Comparison of ENCODE assay signal across 14 cellular contexts in genomic region chr6:16321341-16321710, GRCh38.
A peak's percentile ranks its signal among the peaks of the same experiment; 100 is the strongest.
DNase-seq lines count a peak whose midpoint lies in the region; ATAC-seq, FAIRE-seq and TF ChIP-seq lines count a peak whose summit lies in the region.
"Had no signal": no experiment of that assay in that cellular context is flagged by ENCODE, and none has a peak within 500 bp of the region (broad histone marks: within the 10 kb centered on the region; RNA-seq: fewer than 3 reads in every experiment).

No MANE protein-coding gene starts in this region.

- intact Hi-C loops in dorsolateral prefrontal cortex (cut with DNase I) (loop anchor here in 1 of 2 donors (5.0 kb wide), 1 partner anchor 79 kb away; no protein-coding TSS in a partner anchor), psoas muscle (cut with DNase I) (loop anchor here in 1 of 2 donors (5.0 kb wide), 2 partner anchors 34 to 79 kb away; no protein-coding TSS in a partner anchor)
- intact Hi-C loops in activated T-helper 1 cell treated with anti-CD3 and anti-CD28 coated beads, Interleukin-12 subunit alpha, Interleukin-12 subunit beta, Interleukin-2, Interleukin-4 antibody, amounts not matched to agents 30 ng/mL and 10 ng/mL and 1 ng/mL, durations not matched to agents 14 hours and 24 hours and 36 hours (cut with micrococcal nuclease), result loop anchor here (2.0 to 10.0 kb wide), 8 partner anchors 83 to 1383 kb away; partner anchors contain the start of genes GMPR and NUP153

- WGBS in psoas muscle, 3 donors, result 74 to 83% (median 82%) methylated on average over 7 of the region's 7 CpGs

- no peak for ATAC-seq in CD4-positive, CD25-positive, alpha-beta regulatory T cell (ENCODE audit: low read depth in 2 of 2)
- no peak for ATAC-seq in psoas muscle
- ATAC-seq: pancreas had no signal

- peaks cover 14% of the 10 kb centered on the region for H3K36me3 ChIP-seq in CD4-positive, CD25-positive, alpha-beta regulatory T cell (ENCODE audit: control insufficient read depth, insufficient read depth, low read length)
- H3K36me3 ChIP-seq in psoas muscle (ENCODE audit: insufficient read depth in 1 of 2, low read depth in 1 of 2), result peaks cover 0 to 6% of the 10 kb centered on the region in 2 donors
- H3K36me3 ChIP-seq: pancreas had no signal

- no peak for DNase-seq in CD4-positive, CD25-positive, alpha-beta regulatory T cell
- DNase-seq in RWPE1 (ENCODE audit: low spot score) (no peak), dorsolateral prefrontal cortex (peak in 1 of 10 donors; percentile 18), psoas muscle (no peak), NCI-H2227 treated with DMSO at 0.1 percent for 48 hours (lab: John Stamatoyannopoulos, UW) (no peak), COR-L47 (lab: John Stamatoyannopoulos, UW) (no peak), H54 (ENCODE audit: insufficient read length, low spot score) (no peak)
- DNase-seq in activated T-helper 1 cell treated with anti-CD3 and anti-CD28 coated beads, Interleukin-12 subunit alpha, Interleukin-12 subunit beta, Interleukin-2, Interleukin-4 antibody, amounts not matched to agents 30 ng/mL and 10 ng/mL and 1 ng/mL, durations not matched to agents 14 hours and 24 hours and 36 hours (ENCODE audit: low spot score), result no peak
- DNase-seq: anterior cingulate cortex; NCI-H2107; pancreas; stimulated activated CD4-positive, alpha-beta T cell treated with anti-CD3 and anti-CD28 coated beads, Interleukin-1b, Interleukin-23, amount 100 ng/mL, for 48 hours; stimulated activated naive CD4-positive, alpha-beta T cell treated with Interleukin-2 at 50 U/mL for 16 hours had no signal

- no peak for TF ChIP-seq CTCF in RWPE1 (conservative IDR thresholded peaks at IDR 0.05; ENCODE audit: low read depth)
- no peak for TF ChIP-seq CTCF in dorsolateral prefrontal cortex (IDR thresholded peaks at IDR 0.05 in 54 of 56, conservative IDR thresholded peaks at IDR 0.05 in 2 of 56; ENCODE audit: low read depth in 1 of 56, partially characterized antibody in 56 of 56)
- no peak for TF ChIP-seq CTCF in psoas muscle (IDR thresholded peaks at IDR 0.05)

- H3K36me3 Mint-ChIP-seq in CD4-positive, CD25-positive, alpha-beta regulatory T cell, result peaks cover 14% of the 10 kb centered on the region
- H3K36me3 Mint-ChIP-seq in activated T-helper 1 cell treated with anti-CD3 and anti-CD28 coated beads, Interleukin-12 subunit alpha, Interleukin-12 subunit beta, Interleukin-2, Interleukin-4 antibody, amounts not matched to agents 30 ng/mL and 10 ng/mL and 1 ng/mL, durations not matched to agents 14 hours and 24 hours and 36 hours (ENCODE audit: low read depth), result peaks cover 32% of the 10 kb centered on the region

- H3K27me3 Mint-ChIP-seq in CD4-positive, CD25-positive, alpha-beta regulatory T cell, result no peaks in the 10 kb centered on the region
- H3K27me3 Mint-ChIP-seq in activated T-helper 1 cell treated with anti-CD3 and anti-CD28 coated beads, Interleukin-12 subunit alpha, Interleukin-12 subunit beta, Interleukin-2, Interleukin-4 antibody, amounts not matched to agents 30 ng/mL and 10 ng/mL and 1 ng/mL, durations not matched to agents 14 hours and 24 hours and 36 hours (ENCODE audit: insufficient read depth), result no peaks in the 10 kb centered on the region

- no peak for TF ChIP-seq POLR2A in H54 (IDR thresholded peaks at IDR 0.05; ENCODE audit: low read depth, low read length)

- H3K27me3 ChIP-seq in CD4-positive, CD25-positive, alpha-beta regulatory T cell (ENCODE audit: control insufficient read depth, insufficient read depth, low read length), result no peaks in the 10 kb centered on the region
- H3K27me3 ChIP-seq in dorsolateral prefrontal cortex (no peaks in the 10 kb centered on the region), psoas muscle (ENCODE audit: insufficient read depth in 3 of 3, low read length in 2 of 3) (no peaks in the 10 kb centered on the region)
- H3K27me3 ChIP-seq: hepatocyte, pancreas had no signal

- POLR2A ChIA-PET in RWPE1 (lab: Yijun Ruan, JAX; ENCODE audit: low non-redundant PET), result no interaction called here

- no peak overlapping the region for H3K4me3 Mint-ChIP-seq in CD4-positive, CD25-positive, alpha-beta regulatory T cell
- no peak overlapping the region for H3K4me3 Mint-ChIP-seq in activated T-helper 1 cell treated with anti-CD3 and anti-CD28 coated beads, Interleukin-12 subunit alpha, Interleukin-12 subunit beta, Interleukin-2, Interleukin-4 antibody, amounts not matched to agents 30 ng/mL and 10 ng/mL and 1 ng/mL, durations not matched to agents 14 hours and 24 hours and 36 hours

- H3K27ac Mint-ChIP-seq in CD4-positive, CD25-positive, alpha-beta regulatory T cell, result peak overlapping the region in 2 of 3 donors; percentile 91 to 96
- H3K27ac Mint-ChIP-seq in activated T-helper 1 cell treated with anti-CD3 and anti-CD28 coated beads, Interleukin-12 subunit alpha, Interleukin-12 subunit beta, Interleukin-2, Interleukin-4 antibody, amounts not matched to agents 30 ng/mL and 10 ng/mL and 1 ng/mL, durations not matched to agents 14 hours and 24 hours and 36 hours, result no peak overlapping the region

- peaks cover 26 to 87% (median 57%) of the 10 kb centered on the region in 4 donors for H3K4me1 Mint-ChIP-seq in CD4-positive, CD25-positive, alpha-beta regulatory T cell
- peaks cover 85% of the 10 kb centered on the region for H3K4me1 Mint-ChIP-seq in activated T-helper 1 cell treated with anti-CD3 and anti-CD28 coated beads, Interleukin-12 subunit alpha, Interleukin-12 subunit beta, Interleukin-2, Interleukin-4 antibody, amounts not matched to agents 30 ng/mL and 10 ng/mL and 1 ng/mL, durations not matched to agents 14 hours and 24 hours and 36 hours (ENCODE audit: low read depth)

- FAIRE-seq in H54 (lab: Jason Lieb, UNC), result no peak
- FAIRE-seq: pancreas had no signal

- peaks cover 64% of the 10 kb centered on the region for H3K4me1 ChIP-seq in CD4-positive, CD25-positive, alpha-beta regulatory T cell (ENCODE audit: control insufficient read depth, insufficient read depth, low read length, poor library complexity, severe bottlenecking)
- peaks cover 72% of the 10 kb centered on the region for H3K4me1 ChIP-seq in psoas muscle

- no peak overlapping the region for H3K4me3 ChIP-seq in CD4-positive, CD25-positive, alpha-beta regulatory T cell (ENCODE audit: low read depth, low read length)
- H3K4me3 ChIP-seq in dorsolateral prefrontal cortex (peak overlapping the region in 1 of 59 donors; percentile 48), psoas muscle (peak overlapping the region; percentile 59)
- H3K4me3 ChIP-seq: hepatocyte, pancreas had no signal

- H3K27ac ChIP-seq in CD4-positive, CD25-positive, alpha-beta regulatory T cell (ENCODE audit: insufficient read depth, low read length, poor library complexity, severe bottlenecking), result peak overlapping the region; percentile 87
- H3K27ac ChIP-seq in RWPE1 (peak overlapping the region; percentile 72), dorsolateral prefrontal cortex (peak overlapping the region in 58 of 59 donors; percentile 14 to 98 (median 91)), psoas muscle (peak overlapping the region; percentile 99)

- CTCF ChIA-PET in RWPE1 (lab: Yijun Ruan, JAX), result interaction anchor here (0.5 to 1.5 kb wide), 3 partner anchors 11 to 440 kb away, joined by 4 to 5 read pairs (median 4); no protein-coding TSS in a partner anchor

- H3K9me3 ChIP-seq in CD4-positive, CD25-positive, alpha-beta regulatory T cell (ENCODE audit: control insufficient read depth in 2 of 2, low read length in 2 of 2), result no peaks in the 10 kb centered on the region
- H3K9me3 ChIP-seq in psoas muscle, result no peaks in the 10 kb centered on the region
- H3K9me3 ChIP-seq: pancreas had no signal

- no peaks in the 10 kb centered on the region for H3K9me3 Mint-ChIP-seq in CD4-positive, CD25-positive, alpha-beta regulatory T cell
- no peaks in the 10 kb centered on the region for H3K9me3 Mint-ChIP-seq in activated T-helper 1 cell treated with anti-CD3 and anti-CD28 coated beads, Interleukin-12 subunit alpha, Interleukin-12 subunit beta, Interleukin-2, Interleukin-4 antibody, amounts not matched to agents 30 ng/mL and 10 ng/mL and 1 ng/mL, durations not matched to agents 14 hours and 24 hours and 36 hours
